In the genomic region with DNA sequence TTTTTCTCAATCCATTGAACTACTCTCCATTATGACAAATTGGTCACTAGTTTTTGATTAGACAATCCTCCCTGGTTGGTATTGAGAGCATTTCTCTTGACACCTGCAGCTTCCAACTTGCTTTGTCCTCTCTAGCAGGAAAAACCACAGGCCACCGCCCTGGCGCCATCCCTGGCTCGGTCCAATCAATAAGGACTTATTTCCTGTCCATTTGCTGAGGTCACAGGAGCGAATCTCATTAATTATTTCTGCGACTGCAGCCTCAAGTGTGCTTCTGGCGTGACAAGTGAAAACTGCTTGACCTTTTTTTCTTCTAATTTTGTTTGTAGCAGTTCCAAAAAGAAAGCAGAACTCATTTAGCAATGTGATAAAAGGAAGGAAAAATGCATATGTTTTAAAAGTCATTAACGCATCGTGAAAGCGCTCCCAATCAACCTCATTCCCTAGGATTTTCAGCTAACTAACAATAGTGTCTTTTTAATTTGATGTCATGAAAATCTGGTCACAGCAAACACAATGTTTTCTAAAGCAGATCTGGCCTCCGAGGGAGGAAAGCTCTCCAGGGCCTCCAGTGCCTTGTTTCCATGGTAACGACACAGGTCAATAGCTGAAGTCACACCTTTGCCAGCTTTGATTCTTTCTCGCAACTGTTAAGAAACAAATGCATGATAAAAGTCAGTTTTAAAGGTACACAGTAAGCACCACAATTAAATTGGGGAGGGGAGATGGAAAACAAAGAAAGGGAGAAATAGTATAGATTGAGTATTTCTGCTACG, we compare ENCODE assay signal across 12 cellular contexts. TPM values are rescaled to one million over a fixed set of nuclear protein-coding genes. Genes with fewer than 3 reads are reported as not detected.
DNase-seq lines count a peak whose midpoint lies in the region; ATAC-seq and TF ChIP-seq lines count a peak whose summit lies in the region.
"Had no signal": no experiment of that assay in that cellular context is flagged by ENCODE, and none has a peak within 500 bp of the region (broad histone marks: within the 10 kb centered on the region; RNA-seq: fewer than 3 reads in every experiment).

No MANE protein-coding gene starts in this region.

- H3K36me3 ChIP-seq in lower lobe of right lung = no peaks in the 10 kb centered on the region
- H3K36me3 ChIP-seq: WERI-Rb-1 had no signal

- no peaks in the 10 kb centered on the region for H3K27me3 ChIP-seq in lower lobe of right lung (ENCODE audit: low read depth)

- POLR2A ChIA-PET in activated CD8-positive, alpha-beta T cell treated with anti-CD3 and anti-CD28 coated beads, Interleukin-2, amount 10 ng/mL, durations not matched to agents 7 days and 5 days (lab: Charles Lee) = no interaction called here

- peak overlapping the region; percentile 51 for H3K4me3 Mint-ChIP-seq in Calu3 (ENCODE audit: low read depth, unreplicated experiment)
- no peak overlapping the region for H3K4me3 Mint-ChIP-seq in activated CD8-positive, alpha-beta T cell treated with anti-CD3 and anti-CD28 coated beads, Interleukin-2, amount 10 ng/mL, durations not matched to agents 7 days and 5 days

- peak overlapping the region; percentile 93 for H3K27ac Mint-ChIP-seq in Calu3 (ENCODE audit: unreplicated experiment)
- H3K27ac Mint-ChIP-seq in activated CD8-positive, alpha-beta T cell treated with anti-CD3 and anti-CD28 coated beads, Interleukin-2, amount 10 ng/mL, durations not matched to agents 7 days and 5 days = no peak overlapping the region

- H3K4me1 Mint-ChIP-seq in Calu3 (ENCODE audit: low read depth, unreplicated experiment) = peaks cover 50% of the 10 kb centered on the region
- H3K4me1 Mint-ChIP-seq in activated CD8-positive, alpha-beta T cell treated with anti-CD3 and anti-CD28 coated beads, Interleukin-2, amount 10 ng/mL, durations not matched to agents 7 days and 5 days (ENCODE audit: low read depth) = no peaks in the 10 kb centered on the region

- H3K9me3 ChIP-seq in lower lobe of right lung = no peaks in the 10 kb centered on the region

- ATAC-seq in lower lobe of right lung = peak; percentile 62 to 79
- ATAC-seq in HG02798 (IDR thresholded peaks at IDR 0.05; ENCODE audit: poor library complexity, unreplicated experiment) = no peak
- no peak for ATAC-seq in activated CD8-positive, alpha-beta T cell treated with anti-CD3 and anti-CD28 coated beads, Interleukin-2, amount 10 ng/mL, durations not matched to agents 7 days and 5 days
- ATAC-seq in GM19035 (IDR thresholded peaks at IDR 0.05; ENCODE audit: unreplicated experiment) = no peak
- ATAC-seq in esophagus mucosa = no peak

- CTCF ChIA-PET in Calu3 (lab: Charles Lee) = interaction anchor here (0.7 to 1.2 kb wide), 3 partner anchors 40 to 305 kb away, joined by 3 to 7 read pairs (median 3); partner anchors contain the start of gene PDSS2
- CTCF ChIA-PET in activated CD8-positive, alpha-beta T cell treated with anti-CD3 and anti-CD28 coated beads, Interleukin-2, amount 10 ng/mL, durations not matched to agents 7 days and 5 days (lab: Charles Lee) = interaction anchor here (0.9 kb wide), 1 partner anchor 16 kb away, joined by 3 read pairs; no protein-coding TSS in a partner anchor

- no peak overlapping the region for H3K4me3 ChIP-seq in lower lobe of right lung

- H3K9me3 Mint-ChIP-seq in Calu3 (ENCODE audit: low read depth, unreplicated experiment) = no peaks in the 10 kb centered on the region
- no peaks in the 10 kb centered on the region for H3K9me3 Mint-ChIP-seq in activated CD8-positive, alpha-beta T cell treated with anti-CD3 and anti-CD28 coated beads, Interleukin-2, amount 10 ng/mL, durations not matched to agents 7 days and 5 days (ENCODE audit: insufficient read depth)

- intact Hi-C loops in Calu3 (cut with micrococcal nuclease; ENCODE audit: unreplicated experiment) = loop anchor here (10.0 kb wide), 1 partner anchor 510 kb away; no protein-coding TSS in a partner anchor
- intact Hi-C loops in lower lobe of right lung (cut with DNase I) = no loop called here

- peak; percentile 81 for DNase-seq in Calu3
- peak; percentile 91 for DNase-seq in NCI-H146 treated with DMSO at 0.1 percent for 48 hours (lab: John Stamatoyannopoulos, UW; ENCODE audit: unreplicated experiment)
- peak; percentile 67 for DNase-seq in astrocyte of the hippocampus (ENCODE audit: low read depth, low spot score)
- DNase-seq in lower lobe of right lung = peak; percentile 59
- DNase-seq in activated CD8-positive, alpha-beta T cell treated with anti-CD3 and anti-CD28 coated beads, Interleukin-2, amount 10 ng/mL, durations not matched to agents 7 days and 5 days = no peak
- DNase-seq: activated naive CD4-positive, alpha-beta T cell; GF-D8; HCEC 1CT; WERI-Rb-1 had no signal

- peaks cover 24% of the 10 kb centered on the region for H3K36me3 Mint-ChIP-seq in Calu3 (ENCODE audit: insufficient read depth, unreplicated experiment)
- H3K36me3 Mint-ChIP-seq in activated CD8-positive, alpha-beta T cell treated with anti-CD3 and anti-CD28 coated beads, Interleukin-2, amount 10 ng/mL, durations not matched to agents 7 days and 5 days (ENCODE audit: low read depth) = no peaks in the 10 kb centered on the region

- TF ChIP-seq CTCF in Calu3 (IDR thresholded peaks at IDR 0.05; ENCODE audit: unreplicated experiment) = no peak
- TF ChIP-seq CTCF in lower lobe of right lung (IDR thresholded peaks at IDR 0.05) = no peak

- H3K27me3 Mint-ChIP-seq in Calu3 (ENCODE audit: unreplicated experiment) = no peaks in the 10 kb centered on the region
- no peaks in the 10 kb centered on the region for H3K27me3 Mint-ChIP-seq in activated CD8-positive, alpha-beta T cell treated with anti-CD3 and anti-CD28 coated beads, Interleukin-2, amount 10 ng/mL, durations not matched to agents 7 days and 5 days (ENCODE audit: low read depth)

- H3K27ac ChIP-seq in lower lobe of right lung = peak overlapping the region; percentile 26
- H3K27ac ChIP-seq: WERI-Rb-1 had no signal

- no TSS peak for BruUV-seq in Calu3 (replicated peaks; lab: Mats Ljungman, UMichigan)

- no peaks in the 10 kb centered on the region for H3K4me1 ChIP-seq in lower lobe of right lung

RNA-seq across cellular contexts. Expression of gene BEND3, which starts 39.0 kb away (rescaled TPM):
- 10.0 and 11.8 TPM in 2 replicates for total RNA-seq in Calu3 (2022)
- 3.1 TPM for total RNA-seq in lower lobe of right lung
- 1 to 10 TPM; 3.6 to 3.8 TPM for total RNA-seq in activated CD8-positive, alpha-beta T cell treated with anti-CD3 and anti-CD28 coated beads, Interleukin-2, amount 10 ng/mL, durations not matched to agents 7 days and 5 days
- total RNA-seq in esophagus mucosa = 3.0 TPM

Comparison
In these comparisons a context has a peak if more than half of its experiments do, and no peak if none do; other contexts are left out.
1. ATAC-seq: peak in lower lobe of right lung (2 of 2); none in HG02798 (single experiment), activated CD8-positive, alpha-beta T cell treated with anti-CD3 and anti-CD28 coated beads, Interleukin-2, amount 10 ng/mL, durations not matched to agents 7 days and 5 days (single experiment), GM19035 (single experiment) and esophagus mucosa (single experiment).